ENCODE assay signal across 17 cellular contexts in genomic region chr15:58677426-58677825, GRCh38.
DNase-seq lines count a peak whose midpoint lies in the region; ATAC-seq, FAIRE-seq and TF ChIP-seq lines count a peak whose summit lies in the region.
"Had no signal": no experiment of that assay in that cellular context is flagged by ENCODE, and none has a peak within 500 bp of the region (broad histone marks: within the 10 kb centered on the region; RNA-seq: fewer than 3 reads in every experiment).

No MANE protein-coding gene starts in this region.

- no peak for TF ChIP-seq POLR2A in HepG2 (IDR thresholded peaks at IDR 0.05; ENCODE audit: insufficient read depth in 1 of 2, low read depth in 2 of 2, low read length in 2 of 2)
- no peak for TF ChIP-seq POLR2A in right lobe of liver (IDR thresholded peaks at IDR 0.05)

- H3K9ac ChIP-seq in HepG2 (ENCODE audit: insufficient read depth, low read depth, low read length) (no peak overlapping the region), adipocyte (ENCODE audit: low read length) (no peak overlapping the region)

- intact Hi-C loops in HepG2 (cut with micrococcal nuclease; ENCODE audit: unreplicated experiment): loop anchor here (10.0 kb wide), 1 partner anchor 67 kb away; the partner anchor contains the start of gene ADAM10
- intact Hi-C loops in right lobe of liver (cut with DNase I): no loop called here
- intact Hi-C loops in activated T-helper 1 cell treated with anti-CD3 and anti-CD28 coated beads, Interleukin-12 subunit alpha, Interleukin-12 subunit beta, Interleukin-2, Interleukin-4 antibody, amounts not matched to agents 30 ng/mL and 10 ng/mL and 1 ng/mL, durations not matched to agents 14 hours and 24 hours and 36 hours (cut with micrococcal nuclease): no loop called here

- whole genome bisulfite sequencing in HepG2 (ENCODE audit: low lambda C conversion rate): 98% methylated on average over 1 of the region's 1 CpG
- WGBS in right lobe of liver (ENCODE audit: insufficient coverage, low coverage, low lambda C conversion rate, missing lambda C conversion rate): 100% methylated on average over 1 of the region's 1 CpG

- H3K36me3 ChIP-seq in HepG2 (replicated peaks in 1 of 2; ENCODE audit: control insufficient read depth in 1 of 2, insufficient read depth in 2 of 2, low read length in 2 of 2) (peaks cover 8 to 22% of the 10 kb centered on the region in 2 experiments; a peak in 4 of 5 replicates), right lobe of liver (peaks cover 0 to 10% (median 0%) of the 10 kb centered on the region in 4 donors), adipocyte (ENCODE audit: control insufficient read depth, insufficient read depth, low read length, severe bottlenecking) (peaks cover 17% of the 10 kb centered on the region)

- H3K4me3 ChIP-seq in HepG2 (replicated peaks in 1 of 3; ENCODE audit: insufficient read depth in 1 of 3, low read depth in 2 of 3, low read length in 3 of 3) (no peak overlapping the region), right lobe of liver (no peak overlapping the region), adipocyte (ENCODE audit: low read length) (no peak overlapping the region)
- H3K4me3 ChIP-seq: tibial nerve had no signal

- H3K9me3 ChIP-seq in HepG2 (ENCODE audit: low read length) (no peaks in the 10 kb centered on the region), right lobe of liver (no peaks in the 10 kb centered on the region), adipocyte (ENCODE audit: control insufficient read depth, low read length) (no peaks in the 10 kb centered on the region)
- H3K9me3 ChIP-seq: tibial nerve had no signal

- H3K36me3 Mint-ChIP-seq in immature natural killer cell: peaks cover 0 to 14% (median 0%) of the 10 kb centered on the region in 3 donors
- H3K36me3 Mint-ChIP-seq in activated T-helper 1 cell treated with anti-CD3 and anti-CD28 coated beads, Interleukin-12 subunit alpha, Interleukin-12 subunit beta, Interleukin-2, Interleukin-4 antibody, amounts not matched to agents 30 ng/mL and 10 ng/mL and 1 ng/mL, durations not matched to agents 14 hours and 24 hours and 36 hours (ENCODE audit: low read depth): peaks cover 17% of the 10 kb centered on the region

- FAIRE-seq in HepG2 (lab: Jason Lieb, UNC): no peak
- FAIRE-seq: HTR-8/SVneo had no signal

- no peaks in the 10 kb centered on the region for H3K9me3 Mint-ChIP-seq in immature natural killer cell
- H3K9me3 Mint-ChIP-seq in activated T-helper 1 cell treated with anti-CD3 and anti-CD28 coated beads, Interleukin-12 subunit alpha, Interleukin-12 subunit beta, Interleukin-2, Interleukin-4 antibody, amounts not matched to agents 30 ng/mL and 10 ng/mL and 1 ng/mL, durations not matched to agents 14 hours and 24 hours and 36 hours: no peaks in the 10 kb centered on the region

- H3K4me1 ChIP-seq in HepG2 (ENCODE audit: insufficient read depth, low read length) (no peaks in the 10 kb centered on the region), right lobe of liver (no peaks in the 10 kb centered on the region), adipocyte (ENCODE audit: control insufficient read depth, insufficient read depth, low read length) (no peaks in the 10 kb centered on the region)

- TSS peak; percentile 28 for BruUV-seq in HepG2 (replicated peaks; lab: Mats Ljungman, UMichigan)

- in situ Hi-C loops in HepG2 (cut with HindIII; ENCODE audit: extremely low pct_ligation_motif_present, low pct_unique_long_range_greater_than_20kb): no loop called here

- DNase-seq in HepG2 (ENCODE audit: low spot score) (no peak), right lobe of liver (no peak), adipocyte (ENCODE audit: low read depth) (peak; percentile 3), immature natural killer cell (no peak)
- no peak for DNase-seq in activated T-helper 1 cell treated with anti-CD3 and anti-CD28 coated beads, Interleukin-12 subunit alpha, Interleukin-12 subunit beta, Interleukin-2, Interleukin-4 antibody, amounts not matched to agents 30 ng/mL and 10 ng/mL and 1 ng/mL, durations not matched to agents 14 hours and 24 hours and 36 hours (ENCODE audit: low spot score)
- DNase-seq in activated CD4-positive, CD25-positive, alpha-beta regulatory T cell (lab: John Stamatoyannopoulos, UW): no peak
- DNase-seq: activated CD4-positive, alpha-beta T cell treated with anti-CD3 and anti-CD28 coated beads for 1 hour; activated gamma-delta T cell treated with Interleukin-2 at 50 U/mL for 16 hours; left cardiac atrium; NCI-H1417 treated with DMSO at 0.1 percent for 48 hours; NCI-H2227 treated with DMSO at 0.1 percent for 48 hours; stimulated activated CD4-positive, alpha-beta T cell treated with anti-CD3 and anti-CD28 coated beads, Interleukin-15, amount 100 ng/mL, for 24 hours; stimulated activated naive CD4-positive, alpha-beta T cell had no signal

- TF ChIP-seq RAD21 in HepG2 (CRISPR knock-in tag; IDR thresholded peaks at IDR 0.05): no peak

- no peak for TF ChIP-seq CTCF in HepG2 (CRISPR knock-in tag; IDR thresholded peaks at IDR 0.05)
- peak in 1 of 4 donors; percentile 11 for TF ChIP-seq CTCF in right lobe of liver (IDR thresholded peaks at IDR 0.05)

- no peak overlapping the region for H2AFZ ChIP-seq in HepG2 (ENCODE audit: low read length)

- peaks cover 0 to 2% (median 0%) of the 10 kb centered on the region in 3 donors for H3K27me3 Mint-ChIP-seq in immature natural killer cell (ENCODE audit: low read depth in 3 of 3)
- no peaks in the 10 kb centered on the region for H3K27me3 Mint-ChIP-seq in activated T-helper 1 cell treated with anti-CD3 and anti-CD28 coated beads, Interleukin-12 subunit alpha, Interleukin-12 subunit beta, Interleukin-2, Interleukin-4 antibody, amounts not matched to agents 30 ng/mL and 10 ng/mL and 1 ng/mL, durations not matched to agents 14 hours and 24 hours and 36 hours (ENCODE audit: insufficient read depth)

- H3K4me2 ChIP-seq in HepG2 (ENCODE audit: low read depth, low read length): no peak overlapping the region

- peaks cover under 1% of the 10 kb centered on the region for H3K79me2 ChIP-seq in HepG2 (ENCODE audit: insufficient read depth, low read length)

- no peak for ATAC-seq in HepG2
- ATAC-seq in right lobe of liver: no peak
- ATAC-seq in esophagus mucosa: no peak
- ATAC-seq in HG02798 (IDR thresholded peaks at IDR 0.05; ENCODE audit: poor library complexity, unreplicated experiment): no peak
- ATAC-seq: left cardiac atrium had no signal

- H3K27me3 ChIP-seq in HepG2 (ENCODE audit: control insufficient read depth in 1 of 2, insufficient read depth in 2 of 2, low read length in 2 of 2) (no peaks in the 10 kb centered on the region; a peak in 1 of 5 replicates), right lobe of liver (no peaks in the 10 kb centered on the region), adipocyte (replicated peaks; ENCODE audit: control insufficient read depth, insufficient read depth, low read length) (no peaks in the 10 kb centered on the region)
- H3K27me3 ChIP-seq: tibial nerve had no signal

- 0 out of 2 replicates have a peak, but pooled peaks cover 2% of the 10 kb centered on the region for H4K20me1 ChIP-seq in HepG2 (ENCODE audit: insufficient read depth, low read length)

- POLR2A ChIA-PET in HepG2 (lab: Yijun Ruan, JAX): no interaction called here

- H3K27ac ChIP-seq in HepG2 (ENCODE audit: extremely low read length, insufficient read depth, low read length) (no peak overlapping the region), right lobe of liver (no peak overlapping the region)

- H3K4me3 Mint-ChIP-seq in immature natural killer cell: no peak overlapping the region
- no peak overlapping the region for H3K4me3 Mint-ChIP-seq in activated T-helper 1 cell treated with anti-CD3 and anti-CD28 coated beads, Interleukin-12 subunit alpha, Interleukin-12 subunit beta, Interleukin-2, Interleukin-4 antibody, amounts not matched to agents 30 ng/mL and 10 ng/mL and 1 ng/mL, durations not matched to agents 14 hours and 24 hours and 36 hours

- no peak for TF ChIP-seq EP300 in HepG2 (IDR thresholded peaks at IDR 0.05; ENCODE audit: low read depth in 2 of 2, low read length in 2 of 2)
- TF ChIP-seq EP300 in HepG2 (CRISPR knock-in tag; IDR thresholded peaks at IDR 0.05; ENCODE audit: borderline replicate concordance): no peak

- peaks cover 20 to 50% of the 10 kb centered on the region in 2 donors for H3K4me1 Mint-ChIP-seq in immature natural killer cell
- H3K4me1 Mint-ChIP-seq in activated T-helper 1 cell treated with anti-CD3 and anti-CD28 coated beads, Interleukin-12 subunit alpha, Interleukin-12 subunit beta, Interleukin-2, Interleukin-4 antibody, amounts not matched to agents 30 ng/mL and 10 ng/mL and 1 ng/mL, durations not matched to agents 14 hours and 24 hours and 36 hours (ENCODE audit: low read depth): peaks cover 26% of the 10 kb centered on the region

- CTCF ChIA-PET in HepG2 (lab: Yijun Ruan, JAX; ENCODE audit: low intra/inter-chr PET ratio, low total read pairs): no interaction called here

- H3K27ac Mint-ChIP-seq in immature natural killer cell: peak overlapping the region; percentile 4 to 79 (median 36)
- H3K27ac Mint-ChIP-seq in activated T-helper 1 cell treated with anti-CD3 and anti-CD28 coated beads, Interleukin-12 subunit alpha, Interleukin-12 subunit beta, Interleukin-2, Interleukin-4 antibody, amounts not matched to agents 30 ng/mL and 10 ng/mL and 1 ng/mL, durations not matched to agents 14 hours and 24 hours and 36 hours: no peak overlapping the region

TF ChIP-seq in HepG2, 621 proteins besides CTCF, POLR2A, EP300 and RAD21 (continues in another document):
- TF ChIP-seq RBM22 (optimal IDR thresholded peaks at IDR 0.05; ENCODE audit: low read length) (no peak), ZNF274 (CRISPR knock-in tag; IDR thresholded peaks at IDR 0.05) (no peak), ZUFSP (CRISPR knock-in tag; IDR thresholded peaks at IDR 0.05; ENCODE audit: borderline replicate concordance) (no peak), MTF2 (CRISPR knock-in tag; IDR thresholded peaks at IDR 0.05; ENCODE audit: borderline replicate concordance) (no peak), ZNF256 (CRISPR knock-in tag; conservative IDR thresholded peaks at IDR 0.05) (no peak), KAT7 (CRISPR knock-in tag; IDR thresholded peaks at IDR 0.05; ENCODE audit: borderline replicate concordance) (no peak), TOE1 (CRISPR knock-in tag; IDR thresholded peaks at IDR 0.05) (no peak)
